Comparison of ENCODE assay signal across 14 cellular contexts in the genomic region with DNA sequence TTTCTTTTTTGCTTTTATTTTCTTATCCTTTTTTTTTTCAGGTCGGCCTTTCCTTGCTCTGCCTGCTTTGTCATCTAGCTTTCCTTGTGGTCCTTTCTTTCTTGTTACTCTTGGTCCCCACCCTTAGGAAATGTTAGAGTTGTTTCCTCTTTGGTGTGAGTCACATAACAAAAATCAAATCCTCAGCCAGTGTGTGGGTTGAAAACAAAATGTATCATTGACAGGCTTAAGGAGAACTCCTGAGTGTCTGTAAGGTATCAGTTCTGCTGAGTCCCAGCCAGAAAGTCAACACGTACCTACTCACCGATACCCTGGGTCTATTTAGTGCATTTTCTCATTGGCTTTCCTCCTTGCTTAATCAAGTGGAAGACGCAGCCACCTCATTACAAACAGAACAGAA.
DNase-seq lines count a peak whose midpoint lies in the region; ATAC-seq, FAIRE-seq and TF ChIP-seq lines count a peak whose summit lies in the region.
"Had no signal": no experiment of that assay in that cellular context is flagged by ENCODE, and none has a peak within 500 bp of the region (broad histone marks: within the 10 kb centered on the region; RNA-seq: fewer than 3 reads in every experiment).

No MANE protein-coding gene starts in this region.

- H3K27ac Mint-ChIP-seq in effector memory CD8-positive, alpha-beta T cell: no peak overlapping the region
- H3K27ac Mint-ChIP-seq: naive thymus-derived CD8-positive, alpha-beta T cell had no signal

- peak; percentile 82 for FAIRE-seq in endothelial cell of umbilical vein (lab: Jason Lieb, UNC)

- H3K9ac ChIP-seq in endothelial cell of umbilical vein (replicated peaks; ENCODE audit: extremely low read depth, insufficient read depth, low read length): no peak overlapping the region

- DNase-seq in AG08395 (ENCODE audit: low spot score) (peak; percentile 56), HT1080 (ENCODE audit: low read depth) (peak; percentile 76), endothelial cell of umbilical vein (ENCODE audit: low read depth, low spot score) (peak; percentile 63), NCI-H146 treated with DMSO at 0.1 percent for 48 hours (lab: John Stamatoyannopoulos, UW; ENCODE audit: unreplicated experiment) (no peak), NCI-H2081 (lab: John Stamatoyannopoulos, UW) (no peak), hepatocyte (ENCODE audit: low spot score) (no peak)
- no peak for DNase-seq in effector memory CD8-positive, alpha-beta T cell
- DNase-seq: HCEC 1CT; left ventricle myocardium superior; naive thymus-derived CD8-positive, alpha-beta T cell; stimulated activated CD4-positive, alpha-beta T cell treated with anti-CD3 and anti-CD28 coated beads, Interleukin-4, amount 100 ng/mL, for 24 hours had no signal

- POLR2A ChIA-PET in endothelial cell of umbilical vein (lab: Charles Lee): no interaction called here

- H2AFZ ChIP-seq in endothelial cell of umbilical vein (ENCODE audit: low read depth, low read length) (peak overlapping the region; percentile 91), hepatocyte (no peak overlapping the region)

- no peaks in the 10 kb centered on the region for H3K36me3 Mint-ChIP-seq in effector memory CD8-positive, alpha-beta T cell (ENCODE audit: insufficient read depth)
- H3K36me3 Mint-ChIP-seq: naive thymus-derived CD8-positive, alpha-beta T cell had no signal

- intact Hi-C loops in endothelial cell of umbilical vein (cut with micrococcal nuclease): loop anchor here (10.0 kb wide), 1 partner anchor 1033 kb away; a partner anchor contains a TSS

- no peaks in the 10 kb centered on the region for H3K36me3 ChIP-seq in endothelial cell of umbilical vein (ENCODE audit: control insufficient read depth in 2 of 2, extremely low read depth in 1 of 2, insufficient read depth in 2 of 2, low read length in 2 of 2)
- no peaks in the 10 kb centered on the region for H3K36me3 ChIP-seq in mesodermal cell (ENCODE audit: control insufficient read depth, insufficient read depth, low read length)
- H3K36me3 ChIP-seq in hepatocyte (replicated peaks; ENCODE audit: insufficient read depth, low read depth): no peaks in the 10 kb centered on the region
- H3K36me3 ChIP-seq: cardiac muscle cell, right atrium auricular region had no signal

- H3K9me3 ChIP-seq in endothelial cell of umbilical vein (replicated peaks; ENCODE audit: control insufficient read depth, insufficient read depth, low read length): no peaks in the 10 kb centered on the region
- H3K9me3 ChIP-seq in mesodermal cell (ENCODE audit: control insufficient read depth, low read length): no peaks in the 10 kb centered on the region
- H3K9me3 ChIP-seq in hepatocyte (ENCODE audit: low read depth): no peaks in the 10 kb centered on the region
- H3K9me3 ChIP-seq: right atrium auricular region had no signal

- H3K27ac ChIP-seq in endothelial cell of umbilical vein (ENCODE audit: insufficient read depth, low read depth, low read length): no peak overlapping the region
- H3K27ac ChIP-seq in mesodermal cell (ENCODE audit: low read depth, low read length, severe bottlenecking): peak overlapping the region; percentile 42
- H3K27ac ChIP-seq in hepatocyte: no peak overlapping the region
- H3K27ac ChIP-seq: cardiac muscle cell, right atrium auricular region had no signal

- TF ChIP-seq CTCF in endothelial cell of umbilical vein (IDR thresholded peaks at IDR 0.05; ENCODE audit: extremely low read depth in 1 of 2, insufficient read depth in 1 of 2, low read depth in 1 of 2, low read length in 2 of 2) (no peak), hepatocyte (IDR thresholded peaks at IDR 0.05; ENCODE audit: poor library complexity) (no peak)

- no peak overlapping the region for H3K4me3 Mint-ChIP-seq in effector memory CD8-positive, alpha-beta T cell
- H3K4me3 Mint-ChIP-seq: naive thymus-derived CD8-positive, alpha-beta T cell had no signal

- no peaks in the 10 kb centered on the region for H4K20me1 ChIP-seq in endothelial cell of umbilical vein (replicated peaks; ENCODE audit: control insufficient read depth, extremely low read depth, insufficient read depth, low read length)
- H4K20me1 ChIP-seq in hepatocyte (ENCODE audit: insufficient read depth, poor library complexity, severe bottlenecking): no peaks in the 10 kb centered on the region

- dilution Hi-C loops in endothelial cell of umbilical vein (cut with MboI; ENCODE audit: extremely low pct_ligation_motif_present, low sequenced_read_pairs): no loop called here

- 77 to 80% methylated on average over 3 of the region's 4 CpGs for WGBS in mesodermal cell (ENCODE audit: insufficient coverage in 2 of 2), 2 experiments
- 77% methylated on average over 4 of the region's 4 CpGs for WGBS in hepatocyte (ENCODE audit: low lambda C conversion rate, missing lambda C conversion rate)

- H3K27me3 Mint-ChIP-seq in effector memory CD8-positive, alpha-beta T cell: no peaks in the 10 kb centered on the region

- BruUV-seq in endothelial cell of umbilical vein (replicated peaks; lab: Mats Ljungman, UMichigan): no TSS peak

- no peaks in the 10 kb centered on the region for H3K27me3 ChIP-seq in endothelial cell of umbilical vein (ENCODE audit: control insufficient read depth in 2 of 2, insufficient read depth in 2 of 2, low read length in 2 of 2)
- no peaks in the 10 kb centered on the region for H3K27me3 ChIP-seq in hepatocyte
- H3K27me3 ChIP-seq: cardiac muscle cell, right atrium auricular region had no signal

- H3K4me3 ChIP-seq in endothelial cell of umbilical vein (replicated peaks in 1 of 3; ENCODE audit: insufficient read depth in 1 of 3, low read depth in 1 of 3, low read length in 3 of 3) (no peak overlapping the region), mesodermal cell (ENCODE audit: extremely low read depth, insufficient read depth, low read length, poor library complexity, severe bottlenecking) (no peak overlapping the region), hepatocyte (no peak overlapping the region)
- H3K4me3 ChIP-seq: cardiac muscle cell, right atrium auricular region had no signal

- H3K9me1 ChIP-seq in endothelial cell of umbilical vein (replicated peaks; ENCODE audit: control insufficient read depth, extremely low read depth, insufficient read depth, low read length): no peaks in the 10 kb centered on the region

- no peaks in the 10 kb centered on the region for H3K9me2 ChIP-seq in hepatocyte (replicated peaks; ENCODE audit: insufficient read depth)

- H3K4me1 ChIP-seq in endothelial cell of umbilical vein (ENCODE audit: control insufficient read depth, extremely low read depth, insufficient read depth, low read length): peaks cover 14% of the 10 kb centered on the region
- H3K4me1 ChIP-seq in mesodermal cell (ENCODE audit: control insufficient read depth, insufficient read depth, low read length, poor library complexity, severe bottlenecking): peaks cover 13% of the 10 kb centered on the region
- no peaks in the 10 kb centered on the region for H3K4me1 ChIP-seq in hepatocyte (ENCODE audit: insufficient read depth)
- H3K4me1 ChIP-seq: right atrium auricular region had no signal

- TF ChIP-seq POLR2A in endothelial cell of umbilical vein (IDR thresholded peaks at IDR 0.05; ENCODE audit: low read depth, low read length): no peak

- H3K79me2 ChIP-seq in endothelial cell of umbilical vein (ENCODE audit: control insufficient read depth, insufficient read depth, low read length) (no peaks in the 10 kb centered on the region), hepatocyte (no peaks in the 10 kb centered on the region)

- no peak for ATAC-seq in effector memory CD8-positive, alpha-beta T cell (replicated peaks)
- ATAC-seq: left ventricle myocardium superior; naive thymus-derived CD8-positive, alpha-beta T cell had no signal

- CTCF ChIA-PET in endothelial cell of umbilical vein (lab: Charles Lee): no interaction called here

- H3K9me3 Mint-ChIP-seq in effector memory CD8-positive, alpha-beta T cell: peaks cover 8 to 16% of the 10 kb centered on the region in 2 donors
- H3K9me3 Mint-ChIP-seq: naive thymus-derived CD8-positive, alpha-beta T cell had no signal

- H3K4me1 Mint-ChIP-seq in effector memory CD8-positive, alpha-beta T cell (ENCODE audit: low read depth in 2 of 2): no peaks in the 10 kb centered on the region
- H3K4me1 Mint-ChIP-seq: naive thymus-derived CD8-positive, alpha-beta T cell had no signal

- H3K4me2 ChIP-seq in endothelial cell of umbilical vein (ENCODE audit: insufficient read depth, low read length): peak overlapping the region; percentile 38
- no peak overlapping the region for H3K4me2 ChIP-seq in hepatocyte

TF ChIP-seq in endothelial cell of umbilical vein, 7 proteins besides CTCF, POLR2A, EP300 and RAD21:
- TF ChIP-seq MYC (IDR thresholded peaks at IDR 0.05; ENCODE audit: low read depth, low read length) (no peak), JUN (IDR thresholded peaks at IDR 0.05; ENCODE audit: borderline replicate concordance, insufficient read depth, insufficient read length, low read depth) (no peak), FOS (IDR thresholded peaks at IDR 0.05; ENCODE audit: borderline replicate concordance, insufficient read depth, low read length) (peak; percentile 61), GATA2 (IDR thresholded peaks at IDR 0.05; ENCODE audit: insufficient read depth, insufficient read length, low read depth, low read length) (no peak)

Comparison
In these comparisons a context has a peak if more than half of its experiments do, and no peak if none do; other contexts are left out.
1. DNase-seq: peak in AG08395 (single experiment), HT1080 (single experiment) and endothelial cell of umbilical vein (single experiment); none in NCI-H146 treated with DMSO at 0.1 percent for 48 hours (single experiment), NCI-H2081 (0 of 2), hepatocyte (single experiment) and effector memory CD8-positive, alpha-beta T cell (0 of 3).